8 cellular contexts compared by ENCODE assay signal in the genomic region with DNA sequence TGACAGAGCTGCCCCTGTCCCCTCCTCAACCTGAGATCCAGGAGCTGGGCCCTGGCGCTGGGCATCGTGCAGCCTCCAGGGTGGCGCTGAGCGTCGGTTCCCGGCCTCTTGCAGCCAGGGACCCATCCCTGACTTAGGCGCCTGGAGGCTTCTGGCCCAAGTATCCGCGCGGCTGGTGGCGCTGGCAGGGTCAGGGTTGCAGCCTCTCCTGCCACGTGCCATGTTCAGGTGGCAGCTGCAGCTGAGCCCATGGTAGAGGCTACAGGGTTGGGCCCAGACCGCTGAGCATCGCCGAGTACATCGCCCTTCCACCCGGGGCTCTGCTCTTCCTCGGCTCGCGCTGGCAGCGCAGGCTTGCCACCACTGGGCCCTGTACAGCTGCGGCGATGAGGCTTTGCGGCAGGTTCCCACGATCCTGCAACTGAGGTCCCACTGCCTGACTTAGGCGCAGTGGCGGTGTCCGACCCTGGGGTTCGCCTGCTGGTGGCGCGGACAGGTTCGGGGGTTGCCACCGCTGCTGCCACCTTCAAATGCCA. TPM values are rescaled to one million over a fixed set of nuclear protein-coding genes. Genes with fewer than 3 reads are reported as not detected.
"Had no signal": no experiment of that assay in that cellular context is flagged by ENCODE, and none has a peak within 500 bp of the region (broad histone marks: within the 10 kb centered on the region; RNA-seq: fewer than 3 reads in every experiment).

No MANE protein-coding gene starts in this region.

RNA-seq across cellular contexts. Expression of a gene that starts 0.4 kb away (rescaled TPM):
- total RNA-seq: subcutaneous adipose tissue, suprapubic skin, thoracic aorta, tibial nerve, transverse colon, upper lobe of left lung, upper lobe of right lung had no signal
- polyA plus RNA-seq: urinary bladder had no signal
